ENCODE assay signal across 12 cellular contexts in the genomic region with DNA sequence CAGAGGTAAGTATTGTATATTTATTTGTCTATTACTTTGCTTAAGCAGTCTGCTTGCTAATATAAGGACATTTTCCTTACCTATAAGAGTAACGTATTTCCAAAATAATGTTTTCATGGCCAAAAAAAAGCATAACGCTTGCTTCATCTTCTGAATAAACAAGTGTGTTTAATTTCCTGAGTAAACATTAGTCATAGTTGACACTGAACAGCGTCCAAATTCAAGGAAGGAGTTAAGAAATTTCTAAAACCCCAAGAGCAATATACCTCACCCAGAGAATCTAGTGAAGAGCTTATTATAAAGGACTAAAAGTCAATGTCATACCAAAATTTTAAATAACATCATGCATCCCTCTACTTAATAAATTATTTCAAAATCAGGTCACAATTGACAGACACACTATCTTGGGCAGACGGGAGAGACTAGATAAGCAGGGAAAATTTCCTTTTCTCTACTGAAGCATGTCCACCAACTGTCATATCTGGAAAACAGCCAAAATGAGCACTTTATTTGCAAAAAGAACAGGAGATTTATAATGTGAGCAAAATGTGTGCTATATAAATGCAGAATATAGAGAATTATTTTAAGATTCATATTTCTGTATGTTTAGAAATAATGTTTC. TPM values are rescaled to one million over a fixed set of nuclear protein-coding genes. Genes with fewer than 3 reads are reported as not detected.
DNase-seq lines count a peak whose midpoint lies in the region; ATAC-seq and TF ChIP-seq lines count a peak whose summit lies in the region.
"Had no signal": no experiment of that assay in that cellular context is flagged by ENCODE, and none has a peak within 500 bp of the region (broad histone marks: within the 10 kb centered on the region; RNA-seq: fewer than 3 reads in every experiment).

No MANE protein-coding gene starts in this region.

- TF ChIP-seq CTCF in LNCaP clone FGC (IDR thresholded peaks at IDR 0.05; ENCODE audit: control insufficient read depth, extremely low read depth, insufficient read depth) (no peak), fibroblast of mammary gland (conservative IDR thresholded peaks at IDR 0.05; ENCODE audit: control insufficient read depth, insufficient read depth, low read depth, low read length) (no peak)

- peaks cover 0 to 5% (median 0%) of the 10 kb centered on the region in 3 donors for H3K9me3 Mint-ChIP-seq in T-cell

- H3K4me3 Mint-ChIP-seq in T-cell = no peak overlapping the region

- no peaks in the 10 kb centered on the region for H3K36me3 Mint-ChIP-seq in T-cell

- peak; percentile 14 for DNase-seq in A172 (ENCODE audit: low spot score)
- DNase-seq in LNCaP clone FGC (ENCODE audit: low read depth) = peak; percentile 71
- peak; percentile 62 to 64 for DNase-seq in SHP77 (lab: John Stamatoyannopoulos, UW)
- DNase-seq in fibroblast of mammary gland (ENCODE audit: low read depth) = peak; percentile 91
- DNase-seq in effector CD8-positive, alpha-beta T cell (lab: John Stamatoyannopoulos, UW) = no peak
- DNase-seq in T-cell = no peak
- DNase-seq: AML-193; GOT3; stimulated activated CD4-positive, alpha-beta T cell treated with anti-CD3 and anti-CD28 coated beads, Interleukin-2, amount 100 ng/mL, for 24 hours had no signal

- no peak overlapping the region for H3K27ac Mint-ChIP-seq in T-cell

- POLR2A ChIA-PET in T-cell (lab: Charles Lee) = no interaction called here

- CTCF ChIA-PET in T-cell (lab: Charles Lee) = no interaction called here

- peaks cover 7 to 8% of the 10 kb centered on the region in 2 donors for H3K27me3 Mint-ChIP-seq in T-cell

- ATAC-seq in HG02798 (IDR thresholded peaks at IDR 0.05; ENCODE audit: poor library complexity, unreplicated experiment) (no peak), GM19463 (IDR thresholded peaks at IDR 0.05; ENCODE audit: unreplicated experiment) (no peak), T-cell (replicated peaks in 1 of 4) (no peak)
- ATAC-seq: activated CD4-positive, CD25-positive, alpha-beta regulatory T cell treated with anti-CD3 and anti-CD28 coated beads, Interleukin-2, amount 50 U/mL, for 24 hours had no signal

- peak overlapping the region; percentile 21; the same call in 1 of the 2 replicates for H3K4me3 ChIP-seq in LNCaP clone FGC (ENCODE audit: low read depth, low read length)
- no peak overlapping the region for H3K4me3 ChIP-seq in fibroblast of mammary gland (ENCODE audit: control insufficient read depth, low read depth, low read length)

- H3K4me1 Mint-ChIP-seq in T-cell = no peaks in the 10 kb centered on the region

RNA-seq across cellular contexts. Expression of a gene that starts 25.1 kb away (rescaled TPM):
- 0.24 and 0.55 TPM in 2 replicates for total RNA-seq in A172 (2014; rRNA removed; shearing (Covaris generic))
- under 1 TPM in 3 of 5 donors, not detected in 2; 0.18 to 0.47 (median 0.19) TPM for total RNA-seq in T-cell

Comparison
In these comparisons a context has a peak if more than half of its experiments do, and no peak if none do; other contexts are left out.
1. DNase-seq: peak in A172 (single experiment), LNCaP clone FGC (single experiment), SHP77 (2 of 2) and fibroblast of mammary gland (single experiment); none in effector CD8-positive, alpha-beta T cell (single experiment) and T-cell (0 of 34).